8 cellular contexts compared by ENCODE assay signal in the genomic region with DNA sequence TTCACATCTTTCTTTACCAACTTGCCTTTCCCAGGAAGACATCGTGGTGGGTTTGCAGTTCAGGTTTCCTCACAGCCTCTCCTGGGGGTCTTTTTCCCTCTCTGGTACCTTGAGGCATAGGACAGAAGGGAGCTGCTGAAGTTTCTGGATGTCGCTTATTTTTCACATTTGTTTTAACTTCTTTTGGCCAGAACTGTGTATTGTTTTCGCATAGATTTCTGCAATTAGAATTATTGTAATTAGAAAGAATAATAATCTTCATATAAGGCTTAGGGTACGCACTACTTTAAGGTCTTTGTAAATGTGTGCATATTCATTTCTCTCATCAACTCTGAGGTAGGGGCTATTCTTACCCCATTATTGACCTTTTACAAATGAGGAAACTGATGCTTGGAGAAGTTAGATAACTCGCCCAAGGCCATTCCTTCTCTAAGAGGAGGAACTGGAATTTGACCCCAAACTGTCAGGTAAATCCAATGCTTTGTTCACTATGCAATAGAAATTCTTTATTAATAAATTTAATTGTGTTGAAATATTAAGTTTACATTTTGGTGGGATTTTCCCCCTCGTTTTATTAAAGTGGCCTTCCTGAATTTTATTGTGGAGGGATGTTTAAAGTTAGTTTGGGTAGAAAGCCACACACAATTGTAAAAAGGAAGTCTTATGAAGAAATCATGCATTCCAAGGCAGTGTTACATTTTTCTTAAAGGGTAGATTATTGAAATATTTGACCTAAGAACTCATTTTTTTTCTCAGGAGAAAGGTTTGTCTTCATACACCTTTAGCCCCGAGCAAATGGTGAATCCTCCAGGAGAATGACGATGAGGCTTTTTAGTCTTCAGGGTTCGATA. TPM values are rescaled to one million over a fixed set of nuclear protein-coding genes. Genes with fewer than 3 reads are reported as not detected.
A peak's percentile ranks its signal among the peaks of the same experiment; 100 is the strongest.
DNase-seq lines count a peak whose midpoint lies in the region; ATAC-seq, FAIRE-seq and TF ChIP-seq lines count a peak whose summit lies in the region.

No MANE protein-coding gene starts in this region.

- no peak for TF ChIP-seq EP300 in K562 (IDR thresholded peaks at IDR 0.05; ENCODE audit: low read length)

- H3K4me3 Mint-ChIP-seq in HFFc6, result peak overlapping the region; percentile 89

- peaks cover 27% of the 10 kb centered on the region for H3K36me3 Mint-ChIP-seq in HFFc6 (ENCODE audit: low read depth)

- DNase-seq in HFFc6, result no peak
- DNase-seq in K562 (ENCODE audit: extremely low read depth in 1 of 4, low spot score in 3 of 4), result peak in 1 of 4 experiments; percentile 35
- DNase-seq in GDM1 (lab: John Stamatoyannopoulos, UW), result no peak
- no peak for DNase-seq in NK-92 treated with Interleukin-12 subunit alpha and Interleukin-12 subunit beta, amount 100 ng/mL, for 24 hours (lab: John Stamatoyannopoulos, UW)
- DNase-seq in activated CD4-positive, alpha-beta T cell treated with anti-CD3 and anti-CD28 coated beads for 4 hours, result no peak

- CTCF ChIA-PET in K562 (lab: Yijun Ruan, JAX; ENCODE audit: low intra/inter-chr PET ratio), result interaction anchor here (0.6 kb wide), 1 partner anchor 291 kb away, joined by 3 read pairs; no protein-coding TSS in a partner anchor

- no peaks in the 10 kb centered on the region for H3K9me3 Mint-ChIP-seq in HFFc6

- peak overlapping the region; percentile 97 for H3K27ac Mint-ChIP-seq in HFFc6

- H2AFZ ChIP-seq in K562 (ENCODE audit: low read depth, low read length), result peak overlapping the region; percentile 80

- H3K36me3 ChIP-seq in K562 (ENCODE audit: control insufficient read depth, insufficient read depth, low read length) (no peaks in the 10 kb centered on the region), mesodermal cell (ENCODE audit: control insufficient read depth, insufficient read depth, low read length) (no peaks in the 10 kb centered on the region)

- BruUV-seq in K562 (replicated peaks; lab: Mats Ljungman, UMichigan), result no TSS peak

- intact Hi-C loops in K562 (cut with micrococcal nuclease), result loop anchor here (5.0 to 10.0 kb wide), 3 partner anchors 88 to 140 kb away; a partner anchor contains a TSS

- H3K27ac ChIP-seq in 22Rv1 (peak overlapping the region; percentile 93), K562 (ENCODE audit: extremely low read depth, low read depth, low read length) (peak overlapping the region; percentile 97), mesodermal cell (ENCODE audit: low read depth, low read length, severe bottlenecking) (peak overlapping the region; percentile 99)

- no peak for FAIRE-seq in K562 (lab: Jason Lieb, UNC)

- TF ChIP-seq CTCF in 22Rv1 (IDR thresholded peaks at IDR 0.05) (no peak), HFFc6 (IDR thresholded peaks at IDR 0.05) (no peak), K562 (IDR thresholded peaks at IDR 0.05 in 2 of 3, conservative IDR thresholded peaks at IDR 0.05 in 1 of 3; ENCODE audit: insufficient read depth in 2 of 3, low read depth in 1 of 3, low read length in 3 of 3) (no peak)

- no peaks in the 10 kb centered on the region for H4K20me1 ChIP-seq in K562 (replicated peaks; ENCODE audit: control insufficient read depth, insufficient read depth, low read length)

- H3K4me1 ChIP-seq in K562 (replicated peaks in 1 of 2; ENCODE audit: control insufficient read depth in 2 of 2, insufficient read depth in 2 of 2, low read length in 2 of 2), result peaks cover 16 to 53% of the 10 kb centered on the region in 2 experiments
- H3K4me1 ChIP-seq in mesodermal cell (ENCODE audit: control insufficient read depth, insufficient read depth, low read length, poor library complexity, severe bottlenecking), result peaks cover 45% of the 10 kb centered on the region

- H3K79me2 ChIP-seq in K562 (ENCODE audit: control insufficient read depth, insufficient read depth, low read length), result peaks cover 35% of the 10 kb centered on the region

- ATAC-seq in K562 (no peak), HG02870 (IDR thresholded peaks at IDR 0.05; ENCODE audit: unreplicated experiment) (no peak)

- H3K9ac ChIP-seq in K562 (ENCODE audit: insufficient read depth in 1 of 2, low read depth in 2 of 2, low read length in 2 of 2), result peak overlapping the region; percentile 92 to 97

- no peaks in the 10 kb centered on the region for H3K9me1 ChIP-seq in K562 (ENCODE audit: control insufficient read depth, insufficient read depth, low read length)

- peaks cover 4% of the 10 kb centered on the region; the same call in 1 of the 2 replicates for H3K9me3 ChIP-seq in K562 (replicated peaks; ENCODE audit: control insufficient read depth, insufficient read depth, low read depth, low read length)
- peaks cover 6% of the 10 kb centered on the region for H3K9me3 ChIP-seq in mesodermal cell (ENCODE audit: control insufficient read depth, low read length)

- H3K4me2 ChIP-seq in K562 (ENCODE audit: insufficient read depth, low read length), result peak overlapping the region; percentile 87

- peaks cover 4% of the 10 kb centered on the region for H3K27me3 Mint-ChIP-seq in HFFc6 (ENCODE audit: insufficient read depth)

- peak overlapping the region; percentile 65 for H3K4me3 ChIP-seq in K562
- peak overlapping the region; percentile 71 for H3K4me3 ChIP-seq in mesodermal cell (ENCODE audit: extremely low read depth, insufficient read depth, low read length, poor library complexity, severe bottlenecking)

- in situ Hi-C loops in K562 (cut with MboI), result no loop called here

- no peak for TF ChIP-seq POLR2A in K562 (conservative IDR thresholded peaks at IDR 0.05)

- H3K4me1 Mint-ChIP-seq in HFFc6 (ENCODE audit: low read depth), result peaks cover 85% of the 10 kb centered on the region

- H3K27me3 ChIP-seq in K562 (ENCODE audit: control insufficient read depth in 2 of 2, insufficient read depth in 2 of 2, low read length in 2 of 2), result no peaks in the 10 kb centered on the region

- WGBS in K562 (ENCODE audit: insufficient coverage, low coverage, missing lambda C conversion rate), result 11% methylated on average over 9 of the region's 9 CpGs
- WGBS in mesodermal cell (ENCODE audit: insufficient coverage in 2 of 2), 2 experiments, result 69 to 100% methylated on average over 3 to 4 of the region's 9 CpGs

- no peak for TF ChIP-seq RAD21 in K562 (CRISPR knock-in tag; conservative IDR thresholded peaks at IDR 0.05 in 1 of 2, IDR thresholded peaks at IDR 0.05 in 1 of 2)

- POLR2A ChIA-PET in K562 (lab: Yijun Ruan, JAX), result interaction anchor here (1.0 to 4.7 kb wide), 5 partner anchors 8 to 292 kb away, joined by 3 to 26 read pairs (median 5); no protein-coding TSS in a partner anchor

TF ChIP-seq in K562, 482 proteins besides CTCF, POLR2A, EP300 and RAD21 (continues in another document):
- TF ChIP-seq DIDO1 (tag; IDR thresholded peaks at IDR 0.05; ENCODE audit: low read depth) (no peak), SRSF3 (IDR thresholded peaks at IDR 0.05; ENCODE audit: insufficient read depth, low read length) (no peak), HDAC3 (IDR thresholded peaks at IDR 0.05; ENCODE audit: borderline replicate concordance, partially characterized antibody) (peak; percentile 16), GTF2E2 (tag; IDR thresholded peaks at IDR 0.05) (0 out of 2 replicates have a peak, but pooled peaks have one; percentile 60), GATAD2B (IDR thresholded peaks at IDR 0.05; ENCODE audit: borderline replicate concordance) (0 out of 2 replicates have a peak, but pooled peaks have one; percentile 20)

RNA-seq across cellular contexts. Expression of a gene that starts 12.1 kb away (rescaled TPM):
- total RNA-seq in HFFc6 (2021; fragmentation: NEBNext Ultra II Directional; extraction: Animal tissue kit (Norgen Biotek cat#: 25700)), result 1,000 to 10,000 TPM in 2 of 6 experiments, 100 to 1,000 TPM in 4; 787 to 1,148 (median 975) TPM
- 290 and 561 TPM in 2 replicates for total RNA-seq in K562 (2011; cell fraction: chromatin; rRNA removed; ENCODE audit: low replicate concordance)
- total RNA-seq in K562 (2011; cell fraction: nucleolus; rRNA removed), result 141 TPM in 2 replicates
- 257 and 355 TPM in 2 replicates for total RNA-seq in K562 (2011; cell fraction: nucleoplasm; rRNA removed)
- total RNA-seq in K562 (2014; rRNA removed), result 176 and 194 TPM in 2 replicates
- 227 and 308 TPM in 2 replicates for total RNA-seq in K562 (2014; rRNA removed; fragmentation: Illumina TruSeq; extraction: Trizol)
- total RNA-seq in K562 (2015; rRNA removed; fragmentation: Illumina TruSeq; extraction: Trizol), result 106 and 114 TPM in 2 replicates
- total RNA-seq in K562 (2021), result 249 and 292 TPM in 2 replicates
- 122 and 143 TPM in 2 replicates for polyA plus RNA-seq in K562 (2011; rRNA removed)
- polyA plus RNA-seq in K562 (2011; cell fraction: cytosol; rRNA removed), result 83.9 and 91.7 TPM in 2 replicates
- polyA plus RNA-seq in K562 (2011; cell fraction: nucleus; rRNA removed), result 241 and 296 TPM in 2 replicates
- polyA plus RNA-seq in K562 (2012), result 79.7 and 147 TPM in 2 replicates
- polyA plus RNA-seq in K562 (2014; fragmentation: Illumina TruSeq; extraction: Trizol), result 180 and 209 TPM in 2 replicates
- polyA plus RNA-seq in K562 (2014; fragmentation: Nextera tagmentation; extraction: Ambion mirVana), result 100 to 1,000 TPM in 1 of 2 experiments, 10 to 100 TPM in 1; 98.7 to 132 TPM
- 117 and 130 TPM in 2 replicates for polyA plus RNA-seq in K562 (2014; rRNA removed)
- 176 and 180 TPM in 2 replicates for polyA minus RNA-seq in K562 (2011; rRNA and poly(A)+ RNA removed)
- 73.8 and 122 TPM in 2 replicates for polyA minus RNA-seq in K562 (2011; cell fraction: cytosol; rRNA and poly(A)+ RNA removed)
- 275 and 440 TPM in 2 replicates for polyA minus RNA-seq in K562 (2011; cell fraction: nucleus; rRNA and poly(A)+ RNA removed)
- polyA plus RNA-seq in mesodermal cell (2013, experiment 1 of 2), result 343 TPM
- polyA plus RNA-seq in mesodermal cell (2013, experiment 2 of 2), result 332 TPM
